25 cellular contexts compared by ENCODE assay signal in genomic region chr15:35290301-35290721, GRCh38.
A peak's percentile ranks its signal among the peaks of the same experiment; 100 is the strongest.
DNase-seq lines count a peak whose midpoint lies in the region; ATAC-seq and TF ChIP-seq lines count a peak whose summit lies in the region.
"Had no signal": no experiment of that assay in that cellular context is flagged by ENCODE, and none has a peak within 500 bp of the region (broad histone marks: within the 10 kb centered on the region; RNA-seq: fewer than 3 reads in every experiment).

No MANE protein-coding gene starts in this region.

- in situ Hi-C loops in Panc1 (cut with HindIII; ENCODE audit: low pct_unique_long_range_greater_than_20kb, low sequenced_read_pairs), result no loop called here

- no peak overlapping the region for H3K4me3 Mint-ChIP-seq in nephron
- H3K4me3 Mint-ChIP-seq: activated naive CD8-positive, alpha-beta T cell treated with anti-CD3 and anti-CD28 coated beads, Interleukin-2, amount 50 U/mL, for 24 hours; effector memory CD8-positive, alpha-beta T cell; IgD-negative memory B cell; natural killer cell; stimulated activated naive B cell treated with anti-CD40 and anti-IgM and Interleukin-4, amounts not matched to agents 10 μg/mL and 1 μg/mL and 100 μg/mL, for 72 hours; T-helper 17 cell had no signal

- peak overlapping the region in 2 of 3 experiments; percentile 21 to 50 for H3K27ac Mint-ChIP-seq in nephron
- H3K27ac Mint-ChIP-seq: activated naive CD8-positive, alpha-beta T cell treated with anti-CD3 and anti-CD28 coated beads, Interleukin-2, amount 50 U/mL, for 24 hours; effector memory CD8-positive, alpha-beta T cell; IgD-negative memory B cell; natural killer cell; stimulated activated naive B cell treated with anti-CD40 and anti-IgM and Interleukin-4, amounts not matched to agents 10 μg/mL and 1 μg/mL and 100 μg/mL, for 72 hours; T-helper 17 cell had no signal

- peak; percentile 19 for DNase-seq in HPDE6-E6E7 (ENCODE audit: extremely low spot score)
- DNase-seq in Panc1 (ENCODE audit: low read depth, low spot score), result no peak
- DNase-seq in stimulated activated CD4-positive, alpha-beta T cell treated with anti-CD3 and anti-CD28 coated beads, Interleukin-4, amount 100 ng/mL, for 24 hours, result no peak
- no peak for DNase-seq in GOT3 (lab: John Stamatoyannopoulos, UW)
- DNase-seq in caudate nucleus (lab: John Stamatoyannopoulos, UW), result no peak
- no peak for DNase-seq in A673 (ENCODE audit: low spot score)
- DNase-seq: activated CD4-positive, alpha-beta T cell treated with anti-CD3 and anti-CD28 coated beads, Interleukin-2, amount 50 U/mL, for 48 hours; activated naive CD8-positive, alpha-beta T cell treated with anti-CD3 and anti-CD28 coated beads, Interleukin-2, amount 50 U/mL, for 24 hours; activated T-cell treated with anti-CD3 and anti-CD28 coated beads, Interleukin-2, amount 50 U/mL, for 48 hours; Caco-2; DMS79; effector memory CD8-positive, alpha-beta T cell; foreskin fibroblast; GDM1; head of caudate nucleus; natural killer cell; NCI-H187 treated with DMSO at 0.1 percent for 48 hours; NCI-H748 treated with DMSO at 0.1 percent for 48 hours; SK-N-SH; stimulated activated naive B cell treated with anti-CD40 and anti-IgM and Interleukin-4, amounts not matched to agents 10 μg/mL and 1 μg/mL and 100 μg/mL, for 72 hours; T-helper 17 cell had no signal

- H3K27ac ChIP-seq in Panc1 (ENCODE audit: low read length) (peak overlapping the region; percentile 39; the same call in 1 of the 2 replicates), caudate nucleus (ENCODE audit: low read depth, low read length) (no peak overlapping the region), A673 (ENCODE audit: low read depth, low read length, poor library complexity, severe bottlenecking) (no peak overlapping the region)
- H3K27ac ChIP-seq: C4-2B had no signal

- peaks cover 2% of the 10 kb centered on the region for H3K36me3 Mint-ChIP-seq in nephron (ENCODE audit: low read depth)
- H3K36me3 Mint-ChIP-seq: IgD-negative memory B cell; natural killer cell; stimulated activated naive B cell treated with anti-CD40 and anti-IgM and Interleukin-4, amounts not matched to agents 10 μg/mL and 1 μg/mL and 100 μg/mL, for 72 hours had no signal

- H3K4me1 ChIP-seq in Panc1 (ENCODE audit: control insufficient read depth, insufficient read depth, low read length) (no peaks in the 10 kb centered on the region), A673 (ENCODE audit: insufficient read depth, low read length, poor library complexity, severe bottlenecking) (peaks cover 9% of the 10 kb centered on the region)

- intact Hi-C loops in Panc1 (cut with micrococcal nuclease; ENCODE audit: unreplicated experiment), result no loop called here
- intact Hi-C loops in A673 (cut with micrococcal nuclease; ENCODE audit: unreplicated experiment), result no loop called here

- BruUV-seq in Panc1 (replicated peaks; lab: Mats Ljungman, UMichigan) (no TSS peak), A673 (replicated peaks; lab: Mats Ljungman, UMichigan) (no TSS peak)

- H3K9me3 ChIP-seq in Panc1 (ENCODE audit: control insufficient read depth, insufficient read depth, low read depth, low read length) (no peaks in the 10 kb centered on the region), A673 (ENCODE audit: low read depth, low read length, poor library complexity, severe bottlenecking) (no peaks in the 10 kb centered on the region)
- H3K9me3 ChIP-seq: Caco-2, SK-N-SH had no signal

- TF ChIP-seq CTCF in Panc1 (IDR thresholded peaks at IDR 0.05) (no peak), nephron (IDR thresholded peaks at IDR 0.05; ENCODE audit: unreplicated experiment in 3 of 3) (no peak), A673 (conservative IDR thresholded peaks at IDR 0.05; ENCODE audit: low read depth, low read length) (no peak)

- no peaks in the 10 kb centered on the region for H3K27me3 Mint-ChIP-seq in nephron (ENCODE audit: low read depth)
- H3K27me3 Mint-ChIP-seq: activated naive CD8-positive, alpha-beta T cell treated with anti-CD3 and anti-CD28 coated beads, Interleukin-2, amount 50 U/mL, for 24 hours; effector memory CD8-positive, alpha-beta T cell; IgD-negative memory B cell; stimulated activated naive B cell treated with anti-CD40 and anti-IgM and Interleukin-4, amounts not matched to agents 10 μg/mL and 1 μg/mL and 100 μg/mL, for 72 hours had no signal

- CTCF ChIA-PET in Panc1 (lab: Charles Lee) (interaction anchor here (3.7 kb wide), 1 partner anchor 154 kb away, joined by 35 read pairs; no protein-coding TSS in a partner anchor), A673 (lab: Charles Lee) (interaction anchor here (3.1 kb wide), 1 partner anchor 154 kb away, joined by 68 read pairs; no protein-coding TSS in a partner anchor)

- H3K4me3 ChIP-seq in Panc1 (ENCODE audit: low read depth in 2 of 2, low read length in 2 of 2) (no peak overlapping the region), A673 (ENCODE audit: low read depth, low read length, poor library complexity, severe bottlenecking) (no peak overlapping the region)

- H3K4me1 Mint-ChIP-seq in nephron, result peaks cover 21% of the 10 kb centered on the region
- H3K4me1 Mint-ChIP-seq: activated naive CD8-positive, alpha-beta T cell treated with anti-CD3 and anti-CD28 coated beads, Interleukin-2, amount 50 U/mL, for 24 hours; natural killer cell; stimulated activated naive B cell treated with anti-CD40 and anti-IgM and Interleukin-4, amounts not matched to agents 10 μg/mL and 1 μg/mL and 100 μg/mL, for 72 hours; T-helper 17 cell had no signal

- no peaks in the 10 kb centered on the region for H3K27me3 ChIP-seq in Panc1 (ENCODE audit: control insufficient read depth, insufficient read depth, low read length)
- H3K27me3 ChIP-seq in A673 (replicated peaks; ENCODE audit: insufficient read depth, low read depth, low read length, poor library complexity), result no peaks in the 10 kb centered on the region

- H3K36me3 ChIP-seq in Panc1 (ENCODE audit: control insufficient read depth, insufficient read depth, low read length) (no peaks in the 10 kb centered on the region), A673 (ENCODE audit: insufficient read depth, low read length, poor library complexity, severe bottlenecking) (no peaks in the 10 kb centered on the region)

- no peak for ATAC-seq in Panc1
- ATAC-seq in esophagus mucosa, result peak; percentile 86
- ATAC-seq: activated naive CD8-positive, alpha-beta T cell treated with anti-CD3 and anti-CD28 coated beads, Interleukin-2, amount 50 U/mL, for 24 hours; effector memory CD8-positive, alpha-beta T cell; natural killer cell; stimulated activated naive B cell treated with anti-CD40 and anti-IgM and Interleukin-4, amounts not matched to agents 10 μg/mL and 1 μg/mL and 100 μg/mL, for 72 hours; T-helper 17 cell had no signal

- H3K9me3 Mint-ChIP-seq in nephron, result peaks cover 6% of the 10 kb centered on the region
- H3K9me3 Mint-ChIP-seq: activated naive CD8-positive, alpha-beta T cell treated with anti-CD3 and anti-CD28 coated beads, Interleukin-2, amount 50 U/mL, for 24 hours; effector memory CD8-positive, alpha-beta T cell; IgD-negative memory B cell; stimulated activated naive B cell treated with anti-CD40 and anti-IgM and Interleukin-4, amounts not matched to agents 10 μg/mL and 1 μg/mL and 100 μg/mL, for 72 hours had no signal

- POLR2A ChIA-PET in Panc1 (lab: Charles Lee), result no interaction called here
- POLR2A ChIA-PET in A673 (lab: Charles Lee; ENCODE audit: low non-redundant PET), result no interaction called here
